1 cellular context compared by ENCODE assay signal in the genomic region with DNA sequence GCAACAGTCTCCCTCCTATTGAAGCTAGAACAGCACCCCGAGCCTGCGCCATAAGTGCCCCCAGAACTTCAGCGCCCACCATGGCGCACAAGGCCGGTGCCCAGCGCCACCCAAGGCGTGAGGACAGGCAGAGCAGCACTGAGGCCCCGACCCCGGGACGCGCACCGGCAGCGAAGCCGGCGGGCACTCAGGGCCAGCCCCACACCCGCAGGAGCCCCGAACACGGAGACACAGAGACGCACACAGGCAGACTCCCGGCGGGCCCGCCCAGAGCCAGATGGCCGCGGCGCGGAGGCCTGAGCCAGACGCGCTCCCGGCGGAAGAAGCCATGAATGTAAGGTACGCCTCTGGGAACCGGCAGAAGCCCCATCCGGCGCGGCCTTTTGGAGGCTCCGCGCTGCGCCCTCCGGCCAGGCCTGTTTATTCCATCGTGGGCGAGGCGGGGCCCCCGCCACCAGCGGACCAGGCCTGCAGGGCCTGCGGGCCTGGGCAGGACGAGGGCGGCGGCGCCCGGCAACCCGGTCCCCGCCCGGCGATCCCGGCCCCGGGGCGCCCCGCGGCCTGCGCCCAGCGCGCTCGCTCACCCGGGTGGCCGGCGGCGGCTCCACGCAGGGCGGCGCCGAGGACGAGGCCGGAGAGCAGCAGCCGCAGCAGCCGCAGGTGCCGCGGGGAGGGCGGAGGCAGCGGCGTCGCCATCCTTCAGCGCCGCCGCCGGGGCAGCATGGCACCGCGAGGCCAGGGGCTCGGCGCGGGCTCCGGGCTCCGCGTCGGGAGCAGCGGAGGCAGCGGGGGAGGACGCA.
TF ChIP-seq lines count a peak whose summit lies in the region.

No MANE protein-coding gene starts in this region.

TF ChIP-seq in IMR-90, 13 proteins besides CTCF, POLR2A, EP300 and RAD21:
- TF ChIP-seq FOS (IDR thresholded peaks at IDR 0.05; ENCODE audit: low read depth, low read length): no peak
- TF ChIP-seq MXI1 (IDR thresholded peaks at IDR 0.05; ENCODE audit: borderline replicate concordance, low read depth, low read length): 0 out of 2 replicates have a peak, but pooled peaks have one; percentile 8
